ENCODE assay signal across 16 cellular contexts in genomic region chr20:49705358-49705757, GRCh38. TPM values are rescaled to one million over a fixed set of nuclear protein-coding genes. Genes with fewer than 3 reads are reported as not detected.
DNase-seq lines count a peak whose midpoint lies in the region; ATAC-seq and TF ChIP-seq lines count a peak whose summit lies in the region.
"Had no signal": no experiment of that assay in that cellular context is flagged by ENCODE, and none has a peak within 500 bp of the region (broad histone marks: within the 10 kb centered on the region; RNA-seq: fewer than 3 reads in every experiment).

No MANE protein-coding gene starts in this region.

- no peaks in the 10 kb centered on the region for H3K27me3 ChIP-seq in gastrocnemius medialis
- H3K27me3 ChIP-seq: adrenal gland had no signal

- no peak overlapping the region for H3K4me3 ChIP-seq in gastrocnemius medialis
- H3K4me3 ChIP-seq: adrenal gland, coronary artery had no signal

- no peaks in the 10 kb centered on the region for H3K27me3 Mint-ChIP-seq in activated T-helper 17 cell treated with anti-CD3 and anti-CD28 coated beads, Interleukin-2, amount 50 U/mL, for 72 hours

- peaks cover 59 to 69% of the 10 kb centered on the region in 2 donors for H3K4me1 ChIP-seq in gastrocnemius medialis

- no peaks in the 10 kb centered on the region for H3K9me3 Mint-ChIP-seq in activated T-helper 17 cell treated with anti-CD3 and anti-CD28 coated beads, Interleukin-2, amount 50 U/mL, for 72 hours

- H3K4me1 Mint-ChIP-seq in activated T-helper 17 cell treated with anti-CD3 and anti-CD28 coated beads, Interleukin-2, amount 50 U/mL, for 72 hours, result peaks cover 48% of the 10 kb centered on the region

- DNase-seq in activated CD4-positive, CD25-positive, alpha-beta regulatory T cell (lab: John Stamatoyannopoulos, UW), result no peak
- DNase-seq in gastrocnemius medialis, result no peak
- no peak for DNase-seq in NCI-H2029 treated with DMSO at 0.1 percent for 48 hours (lab: John Stamatoyannopoulos, UW)
- no peak for DNase-seq in NOMO-1 treated with dmso at 0.1 percent for 144 hours (lab: John Stamatoyannopoulos, UW; ENCODE audit: unreplicated experiment)
- DNase-seq: 8988T; activated CD4-positive, alpha-beta T cell treated with anti-CD3 and anti-CD28 coated beads, Interleukin-2, amount 50 U/mL, for 4 hours; Calu3; mesendoderm; SK-N-SH; stimulated activated CD4-positive, alpha-beta T cell treated with anti-CD3 and anti-CD28 coated beads, Interleukin-4, amount 100 ng/mL, for 4 hours had no signal

- H3K36me3 ChIP-seq in gastrocnemius medialis, result no peaks in the 10 kb centered on the region
- H3K36me3 ChIP-seq: adrenal gland had no signal

- in situ Hi-C loops in gastrocnemius medialis (cut with MboI; ENCODE audit: low sequenced_read_pairs in 4 of 4), result no loop called here

- peaks cover 32% of the 10 kb centered on the region for H3K36me3 Mint-ChIP-seq in activated T-helper 17 cell treated with anti-CD3 and anti-CD28 coated beads, Interleukin-2, amount 50 U/mL, for 72 hours (ENCODE audit: low read depth)

- peak overlapping the region; percentile 43 to 99 (median 82) for H3K27ac ChIP-seq in gastrocnemius medialis
- H3K27ac ChIP-seq: coronary artery had no signal

- H3K9me3 ChIP-seq in gastrocnemius medialis, result no peaks in the 10 kb centered on the region
- H3K9me3 ChIP-seq: adrenal gland, SK-N-SH had no signal

- intact Hi-C loops in gastrocnemius medialis (cut with DNase I; ENCODE audit: low total_unique reads), result no loop called here

- peak overlapping the region; percentile 34 for H3K27ac Mint-ChIP-seq in activated T-helper 17 cell treated with anti-CD3 and anti-CD28 coated beads, Interleukin-2, amount 50 U/mL, for 72 hours

- TF ChIP-seq POLR2A in gastrocnemius medialis (IDR thresholded peaks at IDR 0.05), result no peak

- TF ChIP-seq CTCF in gastrocnemius medialis (IDR thresholded peaks at IDR 0.05 in 4 of 5, conservative IDR thresholded peaks at IDR 0.05 in 1 of 5), result no peak

- peak; percentile 37 to 42 for ATAC-seq in activated CD4-positive, CD25-positive, alpha-beta regulatory T cell treated with anti-CD3 and anti-CD28 coated beads, Interleukin-2, amount 50 U/mL, for 24 hours
- ATAC-seq in HG02885 (IDR thresholded peaks at IDR 0.05; ENCODE audit: poor library complexity, unreplicated experiment), result peak; percentile 62
- peak; percentile 75 for ATAC-seq in activated T-helper 17 cell treated with anti-CD3 and anti-CD28 coated beads, Interleukin-2, amount 50 U/mL, for 72 hours (replicated peaks)
- no peak for ATAC-seq in gastrocnemius medialis
- no peak for ATAC-seq in GM19455 (IDR thresholded peaks at IDR 0.05; ENCODE audit: unreplicated experiment)

- H3K4me3 Mint-ChIP-seq in activated T-helper 17 cell treated with anti-CD3 and anti-CD28 coated beads, Interleukin-2, amount 50 U/mL, for 72 hours, result peak overlapping the region; percentile 60

RNA-seq across cellular contexts. Expression of gene B4GALT5, which starts 8.3 kb away (rescaled TPM):
- 10 to 100 TPM; 19.5 to 25.8 TPM for total RNA-seq in activated T-helper 17 cell treated with anti-CD3 and anti-CD28 coated beads, Interleukin-2, amount 50 U/mL, for 72 hours
- 10 to 100 TPM; 27.6 to 75.2 (median 56.4) TPM for total RNA-seq in gastrocnemius medialis

Comparison
In these comparisons a context has a peak if more than half of its experiments do, and no peak if none do; other contexts are left out.
1. ATAC-seq: peak in activated CD4-positive, CD25-positive, alpha-beta regulatory T cell treated with anti-CD3 and anti-CD28 coated beads, Interleukin-2, amount 50 U/mL, for 24 hours (2 of 2), HG02885 (single experiment) and activated T-helper 17 cell treated with anti-CD3 and anti-CD28 coated beads, Interleukin-2, amount 50 U/mL, for 72 hours (single experiment); none in gastrocnemius medialis (0 of 2) and GM19455 (single experiment).